Comparison of ENCODE assay signal across 1 cellular context in the genomic region with DNA sequence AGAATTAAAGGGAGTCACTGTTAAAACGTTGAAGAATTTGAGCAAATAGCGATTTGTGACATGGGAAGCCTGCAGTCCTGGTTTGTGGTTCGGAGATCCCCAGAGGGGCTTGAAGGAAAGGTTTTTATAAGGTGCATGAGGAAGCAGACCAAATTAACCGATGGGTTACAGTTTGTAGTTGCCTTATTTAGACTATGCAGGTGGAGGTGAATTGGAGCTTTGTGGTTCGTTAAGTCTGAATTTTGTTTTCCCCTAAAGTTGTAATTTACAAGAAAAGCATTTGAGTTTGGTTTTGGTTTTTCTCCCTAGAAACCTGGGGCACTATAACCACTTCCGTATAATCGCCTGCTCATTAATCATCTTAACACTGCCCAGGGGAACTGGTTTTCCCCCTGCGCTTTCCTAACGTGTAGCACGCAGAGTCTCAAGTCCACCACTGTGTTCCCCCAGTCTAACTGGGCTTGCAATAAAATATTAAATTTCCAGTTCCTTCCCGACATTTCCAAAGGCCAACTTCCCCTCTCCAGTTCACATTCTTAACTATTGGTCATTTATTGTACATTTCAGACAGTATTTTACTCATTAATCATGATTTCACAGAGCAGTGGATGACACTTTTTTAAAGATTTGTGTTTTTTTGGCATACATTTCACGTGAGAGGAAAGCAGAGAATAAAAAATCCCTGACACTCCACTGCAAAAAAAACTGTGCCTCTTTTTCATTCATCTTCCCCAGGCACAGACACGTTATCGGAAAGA.
A peak's percentile ranks its signal among the peaks of the same experiment; 100 is the strongest.
TF ChIP-seq lines count a peak whose summit lies in the region.

No MANE protein-coding gene starts in this region.

TF ChIP-seq in K562, 482 proteins besides CTCF, POLR2A, EP300 and RAD21 (continued from another document and continues in another):
- TF ChIP-seq, protein P1, sequence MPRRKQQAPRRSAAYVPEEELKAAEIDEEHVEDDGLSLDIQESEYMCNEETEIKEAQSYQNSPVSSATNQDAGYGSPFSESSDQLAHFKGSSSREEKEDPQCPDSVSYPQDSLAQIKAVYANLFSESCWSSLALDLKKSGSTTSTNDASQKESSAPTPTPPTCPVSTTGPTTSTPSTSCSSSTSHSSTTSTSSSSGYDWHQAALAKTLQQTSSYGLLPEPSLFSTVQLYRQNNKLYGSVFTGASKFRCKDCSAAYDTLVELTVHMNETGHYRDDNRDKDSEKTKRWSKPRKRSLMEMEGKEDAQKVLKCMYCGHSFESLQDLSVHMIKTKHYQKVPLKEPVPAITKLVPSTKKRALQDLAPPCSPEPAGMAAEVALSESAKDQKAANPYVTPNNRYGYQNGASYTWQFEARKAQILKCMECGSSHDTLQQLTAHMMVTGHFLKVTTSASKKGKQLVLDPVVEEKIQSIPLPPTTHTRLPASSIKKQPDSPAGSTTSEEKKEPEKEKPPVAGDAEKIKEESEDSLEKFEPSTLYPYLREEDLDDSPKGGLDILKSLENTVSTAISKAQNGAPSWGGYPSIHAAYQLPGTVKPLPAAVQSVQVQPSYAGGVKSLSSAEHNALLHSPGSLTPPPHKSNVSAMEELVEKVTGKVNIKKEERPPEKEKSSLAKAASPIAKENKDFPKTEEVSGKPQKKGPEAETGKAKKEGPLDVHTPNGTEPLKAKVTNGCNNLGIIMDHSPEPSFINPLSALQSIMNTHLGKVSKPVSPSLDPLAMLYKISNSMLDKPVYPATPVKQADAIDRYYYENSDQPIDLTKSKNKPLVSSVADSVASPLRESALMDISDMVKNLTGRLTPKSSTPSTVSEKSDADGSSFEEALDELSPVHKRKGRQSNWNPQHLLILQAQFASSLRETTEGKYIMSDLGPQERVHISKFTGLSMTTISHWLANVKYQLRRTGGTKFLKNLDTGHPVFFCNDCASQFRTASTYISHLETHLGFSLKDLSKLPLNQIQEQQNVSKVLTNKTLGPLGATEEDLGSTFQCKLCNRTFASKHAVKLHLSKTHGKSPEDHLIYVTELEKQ (CRISPR knock-in tag; IDR thresholded peaks at IDR 0.05), result no peak
- no peak for TF ChIP-seq JUNB (CRISPR knock-in tag; conservative IDR thresholded peaks at IDR 0.05)
- TF ChIP-seq, protein P2, sequence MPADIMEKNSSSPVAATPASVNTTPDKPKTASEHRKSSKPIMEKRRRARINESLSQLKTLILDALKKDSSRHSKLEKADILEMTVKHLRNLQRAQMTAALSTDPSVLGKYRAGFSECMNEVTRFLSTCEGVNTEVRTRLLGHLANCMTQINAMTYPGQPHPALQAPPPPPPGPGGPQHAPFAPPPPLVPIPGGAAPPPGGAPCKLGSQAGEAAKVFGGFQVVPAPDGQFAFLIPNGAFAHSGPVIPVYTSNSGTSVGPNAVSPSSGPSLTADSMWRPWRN (IDR thresholded peaks at IDR 0.05; ENCODE audit: low read depth), result no peak
- TF ChIP-seq STAT5B (CRISPR knock-in tag; IDR thresholded peaks at IDR 0.05), result no peak
- TF ChIP-seq, protein P3, sequence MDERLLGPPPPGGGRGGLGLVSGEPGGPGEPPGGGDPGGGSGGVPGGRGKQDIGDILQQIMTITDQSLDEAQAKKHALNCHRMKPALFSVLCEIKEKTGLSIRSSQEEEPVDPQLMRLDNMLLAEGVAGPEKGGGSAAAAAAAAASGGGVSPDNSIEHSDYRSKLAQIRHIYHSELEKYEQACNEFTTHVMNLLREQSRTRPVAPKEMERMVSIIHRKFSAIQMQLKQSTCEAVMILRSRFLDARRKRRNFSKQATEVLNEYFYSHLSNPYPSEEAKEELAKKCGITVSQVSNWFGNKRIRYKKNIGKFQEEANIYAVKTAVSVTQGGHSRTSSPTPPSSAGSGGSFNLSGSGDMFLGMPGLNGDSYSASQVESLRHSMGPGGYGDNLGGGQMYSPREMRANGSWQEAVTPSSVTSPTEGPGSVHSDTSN (CRISPR knock-in tag; IDR thresholded peaks at IDR 0.05; ENCODE audit: low read depth), result peak; percentile 41
- TF ChIP-seq, protein P3 (tag; conservative IDR thresholded peaks at IDR 0.05; ENCODE audit: low read depth), result peak; percentile 91
- TF ChIP-seq ZNF584 (CRISPR knock-in tag; IDR thresholded peaks at IDR 0.05; ENCODE audit: low read depth), result no peak
- no peak for TF ChIP-seq ZNF764 (CRISPR knock-in tag; IDR thresholded peaks at IDR 0.05; ENCODE audit: low read depth)
- TF ChIP-seq, protein P4, sequence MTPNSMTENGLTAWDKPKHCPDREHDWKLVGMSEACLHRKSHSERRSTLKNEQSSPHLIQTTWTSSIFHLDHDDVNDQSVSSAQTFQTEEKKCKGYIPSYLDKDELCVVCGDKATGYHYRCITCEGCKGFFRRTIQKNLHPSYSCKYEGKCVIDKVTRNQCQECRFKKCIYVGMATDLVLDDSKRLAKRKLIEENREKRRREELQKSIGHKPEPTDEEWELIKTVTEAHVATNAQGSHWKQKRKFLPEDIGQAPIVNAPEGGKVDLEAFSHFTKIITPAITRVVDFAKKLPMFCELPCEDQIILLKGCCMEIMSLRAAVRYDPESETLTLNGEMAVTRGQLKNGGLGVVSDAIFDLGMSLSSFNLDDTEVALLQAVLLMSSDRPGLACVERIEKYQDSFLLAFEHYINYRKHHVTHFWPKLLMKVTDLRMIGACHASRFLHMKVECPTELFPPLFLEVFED (CRISPR knock-in tag; conservative IDR thresholded peaks at IDR 0.05), result no peak
- TF ChIP-seq CBX8 (IDR thresholded peaks at IDR 0.05; ENCODE audit: borderline replicate concordance, extremely low read depth, low read depth, low read length, poor library complexity, severe bottlenecking), result no peak
- TF ChIP-seq, protein P5, sequence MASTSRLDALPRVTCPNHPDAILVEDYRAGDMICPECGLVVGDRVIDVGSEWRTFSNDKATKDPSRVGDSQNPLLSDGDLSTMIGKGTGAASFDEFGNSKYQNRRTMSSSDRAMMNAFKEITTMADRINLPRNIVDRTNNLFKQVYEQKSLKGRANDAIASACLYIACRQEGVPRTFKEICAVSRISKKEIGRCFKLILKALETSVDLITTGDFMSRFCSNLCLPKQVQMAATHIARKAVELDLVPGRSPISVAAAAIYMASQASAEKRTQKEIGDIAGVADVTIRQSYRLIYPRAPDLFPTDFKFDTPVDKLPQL (IDR thresholded peaks at IDR 0.05; ENCODE audit: extremely low read depth, insufficient read length), result no peak
- no peak for TF ChIP-seq ATF7 (IDR thresholded peaks at IDR 0.05)
- no peak for TF ChIP-seq MAZ (CRISPR knock-in tag; conservative IDR thresholded peaks at IDR 0.05 in 1 of 2, IDR thresholded peaks at IDR 0.05 in 1 of 2)
- TF ChIP-seq, protein P6, sequence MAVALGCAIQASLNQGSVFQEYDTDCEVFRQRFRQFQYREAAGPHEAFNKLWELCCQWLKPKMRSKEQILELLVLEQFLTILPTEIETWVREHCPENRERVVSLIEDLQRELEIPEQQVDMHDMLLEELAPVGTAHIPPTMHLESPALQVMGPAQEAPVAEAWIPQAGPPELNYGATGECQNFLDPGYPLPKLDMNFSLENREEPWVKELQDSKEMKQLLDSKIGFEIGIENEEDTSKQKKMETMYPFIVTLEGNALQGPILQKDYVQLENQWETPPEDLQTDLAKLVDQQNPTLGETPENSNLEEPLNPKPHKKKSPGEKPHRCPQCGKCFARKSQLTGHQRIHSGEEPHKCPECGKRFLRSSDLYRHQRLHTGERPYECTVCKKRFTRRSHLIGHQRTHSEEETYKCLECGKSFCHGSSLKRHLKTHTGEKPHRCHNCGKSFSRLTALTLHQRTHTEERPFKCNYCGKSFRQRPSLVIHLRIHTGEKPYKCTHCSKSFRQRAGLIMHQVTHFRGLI (CRISPR knock-in tag; IDR thresholded peaks at IDR 0.05), result no peak
- TF ChIP-seq, protein P7, sequence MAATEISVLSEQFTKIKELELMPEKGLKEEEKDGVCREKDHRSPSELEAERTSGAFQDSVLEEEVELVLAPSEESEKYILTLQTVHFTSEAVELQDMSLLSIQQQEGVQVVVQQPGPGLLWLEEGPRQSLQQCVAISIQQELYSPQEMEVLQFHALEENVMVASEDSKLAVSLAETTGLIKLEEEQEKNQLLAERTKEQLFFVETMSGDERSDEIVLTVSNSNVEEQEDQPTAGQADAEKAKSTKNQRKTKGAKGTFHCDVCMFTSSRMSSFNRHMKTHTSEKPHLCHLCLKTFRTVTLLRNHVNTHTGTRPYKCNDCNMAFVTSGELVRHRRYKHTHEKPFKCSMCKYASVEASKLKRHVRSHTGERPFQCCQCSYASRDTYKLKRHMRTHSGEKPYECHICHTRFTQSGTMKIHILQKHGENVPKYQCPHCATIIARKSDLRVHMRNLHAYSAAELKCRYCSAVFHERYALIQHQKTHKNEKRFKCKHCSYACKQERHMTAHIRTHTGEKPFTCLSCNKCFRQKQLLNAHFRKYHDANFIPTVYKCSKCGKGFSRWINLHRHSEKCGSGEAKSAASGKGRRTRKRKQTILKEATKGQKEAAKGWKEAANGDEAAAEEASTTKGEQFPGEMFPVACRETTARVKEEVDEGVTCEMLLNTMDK (IDR thresholded peaks at IDR 0.05; ENCODE audit: borderline replicate concordance, insufficient read depth, low read depth, low read length, poor library complexity, severe bottlenecking), result no peak
- no peak for TF ChIP-seq SIRT6 (IDR thresholded peaks at IDR 0.05; ENCODE audit: low read depth, low read length)
- no peak for TF ChIP-seq ZNF583 (CRISPR knock-in tag; IDR thresholded peaks at IDR 0.05)
- TF ChIP-seq, protein P8, sequence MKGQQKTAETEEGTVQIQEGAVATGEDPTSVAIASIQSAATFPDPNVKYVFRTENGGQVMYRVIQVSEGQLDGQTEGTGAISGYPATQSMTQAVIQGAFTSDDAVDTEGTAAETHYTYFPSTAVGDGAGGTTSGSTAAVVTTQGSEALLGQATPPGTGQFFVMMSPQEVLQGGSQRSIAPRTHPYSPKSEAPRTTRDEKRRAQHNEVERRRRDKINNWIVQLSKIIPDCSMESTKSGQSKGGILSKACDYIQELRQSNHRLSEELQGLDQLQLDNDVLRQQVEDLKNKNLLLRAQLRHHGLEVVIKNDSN (CRISPR knock-in tag; IDR thresholded peaks at IDR 0.05), result no peak
- TF ChIP-seq MTA2 (IDR thresholded peaks at IDR 0.05; ENCODE audit: low read depth), result no peak
- TF ChIP-seq POLR3G (IDR thresholded peaks at IDR 0.05; ENCODE audit: extremely low read depth, insufficient read length, insufficient replicate concordance), result no peak
- TF ChIP-seq ZNF143 (CRISPR knock-in tag; IDR thresholded peaks at IDR 0.05), result no peak
- no peak for TF ChIP-seq PHB (CRISPR knock-in tag; IDR thresholded peaks at IDR 0.05)
- TF ChIP-seq, protein P9, sequence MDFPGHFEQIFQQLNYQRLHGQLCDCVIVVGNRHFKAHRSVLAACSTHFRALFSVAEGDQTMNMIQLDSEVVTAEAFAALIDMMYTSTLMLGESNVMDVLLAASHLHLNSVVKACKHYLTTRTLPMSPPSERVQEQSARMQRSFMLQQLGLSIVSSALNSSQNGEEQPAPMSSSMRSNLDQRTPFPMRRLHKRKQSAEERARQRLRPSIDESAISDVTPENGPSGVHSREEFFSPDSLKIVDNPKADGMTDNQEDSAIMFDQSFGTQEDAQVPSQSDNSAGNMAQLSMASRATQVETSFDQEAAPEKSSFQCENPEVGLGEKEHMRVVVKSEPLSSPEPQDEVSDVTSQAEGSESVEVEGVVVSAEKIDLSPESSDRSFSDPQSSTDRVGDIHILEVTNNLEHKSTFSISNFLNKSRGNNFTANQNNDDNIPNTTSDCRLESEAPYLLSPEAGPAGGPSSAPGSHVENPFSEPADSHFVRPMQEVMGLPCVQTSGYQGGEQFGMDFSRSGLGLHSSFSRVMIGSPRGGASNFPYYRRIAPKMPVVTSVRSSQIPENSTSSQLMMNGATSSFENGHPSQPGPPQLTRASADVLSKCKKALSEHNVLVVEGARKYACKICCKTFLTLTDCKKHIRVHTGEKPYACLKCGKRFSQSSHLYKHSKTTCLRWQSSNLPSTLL (IDR thresholded peaks at IDR 0.05), result no peak
- TF ChIP-seq, protein P10, sequence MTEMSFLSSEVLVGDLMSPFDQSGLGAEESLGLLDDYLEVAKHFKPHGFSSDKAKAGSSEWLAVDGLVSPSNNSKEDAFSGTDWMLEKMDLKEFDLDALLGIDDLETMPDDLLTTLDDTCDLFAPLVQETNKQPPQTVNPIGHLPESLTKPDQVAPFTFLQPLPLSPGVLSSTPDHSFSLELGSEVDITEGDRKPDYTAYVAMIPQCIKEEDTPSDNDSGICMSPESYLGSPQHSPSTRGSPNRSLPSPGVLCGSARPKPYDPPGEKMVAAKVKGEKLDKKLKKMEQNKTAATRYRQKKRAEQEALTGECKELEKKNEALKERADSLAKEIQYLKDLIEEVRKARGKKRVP (CRISPR knock-in tag; IDR thresholded peaks at IDR 0.05), result no peak
- no peak for TF ChIP-seq ARID2 (IDR thresholded peaks at IDR 0.05)
- TF ChIP-seq, protein P11, sequence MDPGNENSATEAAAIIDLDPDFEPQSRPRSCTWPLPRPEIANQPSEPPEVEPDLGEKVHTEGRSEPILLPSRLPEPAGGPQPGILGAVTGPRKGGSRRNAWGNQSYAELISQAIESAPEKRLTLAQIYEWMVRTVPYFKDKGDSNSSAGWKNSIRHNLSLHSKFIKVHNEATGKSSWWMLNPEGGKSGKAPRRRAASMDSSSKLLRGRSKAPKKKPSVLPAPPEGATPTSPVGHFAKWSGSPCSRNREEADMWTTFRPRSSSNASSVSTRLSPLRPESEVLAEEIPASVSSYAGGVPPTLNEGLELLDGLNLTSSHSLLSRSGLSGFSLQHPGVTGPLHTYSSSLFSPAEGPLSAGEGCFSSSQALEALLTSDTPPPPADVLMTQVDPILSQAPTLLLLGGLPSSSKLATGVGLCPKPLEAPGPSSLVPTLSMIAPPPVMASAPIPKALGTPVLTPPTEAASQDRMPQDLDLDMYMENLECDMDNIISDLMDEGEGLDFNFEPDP (CRISPR knock-in tag; IDR thresholded peaks at IDR 0.05), result no peak
- TF ChIP-seq, protein P12, sequence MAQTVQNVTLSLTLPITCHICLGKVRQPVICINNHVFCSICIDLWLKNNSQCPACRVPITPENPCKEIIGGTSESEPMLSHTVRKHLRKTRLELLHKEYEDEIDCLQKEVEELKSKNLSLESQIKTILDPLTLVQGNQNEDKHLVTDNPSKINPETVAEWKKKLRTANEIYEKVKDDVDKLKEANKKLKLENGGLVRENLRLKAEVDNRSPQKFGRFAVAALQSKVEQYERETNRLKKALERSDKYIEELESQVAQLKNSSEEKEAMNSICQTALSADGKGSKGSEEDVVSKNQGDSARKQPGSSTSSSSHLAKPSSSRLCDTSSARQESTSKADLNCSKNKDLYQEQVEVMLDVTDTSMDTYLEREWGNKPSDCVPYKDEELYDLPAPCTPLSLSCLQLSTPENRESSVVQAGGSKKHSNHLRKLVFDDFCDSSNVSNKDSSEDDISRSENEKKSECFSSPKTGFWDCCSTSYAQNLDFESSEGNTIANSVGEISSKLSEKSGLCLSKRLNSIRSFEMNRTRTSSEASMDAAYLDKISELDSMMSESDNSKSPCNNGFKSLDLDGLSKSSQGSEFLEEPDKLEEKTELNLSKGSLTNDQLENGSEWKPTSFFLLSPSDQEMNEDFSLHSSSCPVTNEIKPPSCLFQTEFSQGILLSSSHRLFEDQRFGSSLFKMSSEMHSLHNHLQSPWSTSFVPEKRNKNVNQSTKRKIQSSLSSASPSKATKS (CRISPR knock-in tag; IDR thresholded peaks at IDR 0.05), result no peak
- TF ChIP-seq FOXA1 (IDR thresholded peaks at IDR 0.05; ENCODE audit: borderline replicate concordance), result no peak
- no peak for TF ChIP-seq SRSF7 (optimal IDR thresholded peaks at IDR 0.05; ENCODE audit: low read depth, low read length)
- TF ChIP-seq KLF1 (tag; IDR thresholded peaks at IDR 0.05), result no peak
- no peak for TF ChIP-seq TCFL5 (CRISPR knock-in tag; conservative IDR thresholded peaks at IDR 0.05)
- TF ChIP-seq SIN3A (IDR thresholded peaks at IDR 0.05; ENCODE audit: borderline replicate concordance in 2 of 2, control insufficient read depth in 1 of 2, low read depth in 2 of 2, low read length in 2 of 2), result 0 out of 4 replicates have a peak, but pooled peaks of 1 of the 2 experiments have one; percentile 41
- TF ChIP-seq CC2D1A (IDR thresholded peaks at IDR 0.05), result no peak
